10 cellular contexts compared by ENCODE assay signal in the genomic region with DNA sequence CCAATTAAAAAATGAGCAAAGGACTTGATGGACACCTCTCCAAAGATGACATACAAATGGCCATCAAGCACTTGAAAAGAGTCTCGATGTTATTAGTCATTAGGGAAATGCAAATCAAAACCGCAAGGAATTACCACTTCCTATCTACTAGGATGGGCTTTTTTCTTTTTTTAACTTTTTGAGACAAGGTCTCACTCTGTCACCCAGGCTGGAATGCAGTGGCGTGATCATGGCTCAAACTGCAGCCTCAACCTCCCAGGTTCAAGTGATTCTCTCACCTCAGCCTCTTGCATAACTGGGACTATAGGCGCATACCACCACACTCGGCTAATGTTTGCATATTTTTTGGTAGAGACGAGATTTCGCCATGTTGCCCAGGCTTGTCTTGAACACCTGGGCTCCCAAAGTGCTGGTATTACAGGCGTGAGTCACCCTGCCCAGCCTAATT. TPM values are rescaled to one million over a fixed set of nuclear protein-coding genes. Genes with fewer than 3 reads are reported as not detected.
DNase-seq lines count a peak whose midpoint lies in the region; ATAC-seq and TF ChIP-seq lines count a peak whose summit lies in the region.
"Had no signal": no experiment of that assay in that cellular context is flagged by ENCODE, and none has a peak within 500 bp of the region (broad histone marks: within the 10 kb centered on the region; RNA-seq: fewer than 3 reads in every experiment).

No MANE protein-coding gene starts in this region.

- TF ChIP-seq CTCF in PC-9 (conservative IDR thresholded peaks at IDR 0.05) = no peak
- TF ChIP-seq CTCF in CD4-positive, alpha-beta T cell (IDR thresholded peaks at IDR 0.05) = no peak

- no peak overlapping the region for H3K27ac ChIP-seq in BLaER1
- peak overlapping the region; percentile 68 for H3K27ac ChIP-seq in PC-9
- no peak overlapping the region for H3K27ac ChIP-seq in CD4-positive, alpha-beta T cell (ENCODE audit: low read depth, low read length)

- peaks cover 22% of the 10 kb centered on the region for H3K4me1 ChIP-seq in BLaER1
- H3K4me1 ChIP-seq in PC-9 (replicated peaks; ENCODE audit: insufficient read depth) = peaks cover 32% of the 10 kb centered on the region

- H3K4me3 ChIP-seq in BLaER1 (no peak overlapping the region), PC-9 (no peak overlapping the region)

- no peaks in the 10 kb centered on the region for H3K27me3 ChIP-seq in BLaER1
- H3K27me3 ChIP-seq in PC-9 (ENCODE audit: insufficient read depth, low read depth) = no peaks in the 10 kb centered on the region
- H3K27me3 ChIP-seq in CD4-positive, alpha-beta T cell (ENCODE audit: control insufficient read depth, insufficient read depth, low read length) = no peaks in the 10 kb centered on the region

- H4K20me1 ChIP-seq in BLaER1 = no peaks in the 10 kb centered on the region
- H4K20me1 ChIP-seq in PC-9 (ENCODE audit: insufficient read depth) = no peaks in the 10 kb centered on the region

- no peak overlapping the region for H3K4me3 Mint-ChIP-seq in CD4-positive, alpha-beta T cell
- H3K4me3 Mint-ChIP-seq: activated CD4-positive, alpha-beta T cell treated with anti-CD3 and anti-CD28 coated beads for 36 hours had no signal

- no peaks in the 10 kb centered on the region for H3K9me3 ChIP-seq in BLaER1
- no peaks in the 10 kb centered on the region for H3K9me3 ChIP-seq in PC-9 (ENCODE audit: insufficient read depth, low read depth)
- no peaks in the 10 kb centered on the region for H3K9me3 ChIP-seq in CD4-positive, alpha-beta T cell (ENCODE audit: control insufficient read depth, low read length)

- H3K27ac Mint-ChIP-seq in CD4-positive, alpha-beta T cell = no peak overlapping the region
- H3K27ac Mint-ChIP-seq: activated CD4-positive, alpha-beta T cell treated with anti-CD3 and anti-CD28 coated beads for 36 hours had no signal

- H3K4me2 ChIP-seq in BLaER1 (peak overlapping the region; percentile 86), PC-9 (no peak overlapping the region)

- POLR2A ChIA-PET in PC-9 (lab: Charles Lee; ENCODE audit: unreplicated experiment) = no interaction called here
- POLR2A ChIA-PET in CD4-positive, alpha-beta T cell (lab: Charles Lee) = no interaction called here

- ATAC-seq in GM19324 (IDR thresholded peaks at IDR 0.05; ENCODE audit: low FRiP score, unreplicated experiment) = peak; percentile 71
- ATAC-seq in HG03097 (IDR thresholded peaks at IDR 0.05; ENCODE audit: low FRiP score, unreplicated experiment) = peak; percentile 50
- no peak for ATAC-seq in CD4-positive, alpha-beta T cell (ENCODE audit: poor library complexity)
- ATAC-seq in HG03457 (IDR thresholded peaks at IDR 0.05; ENCODE audit: unreplicated experiment) = no peak
- ATAC-seq: activated CD4-positive, alpha-beta T cell treated with anti-CD3 and anti-CD28 coated beads for 36 hours had no signal

- DNase-seq in PC-9 (peak; percentile 41 to 84), NCI-H446 treated with DMSO at 0.1 percent for 48 hours (lab: John Stamatoyannopoulos, UW) (no peak), activated gamma-delta T cell treated with Interleukin-2 at 50 U/mL for 16 hours (no peak)
- no peak for DNase-seq in CD4-positive, alpha-beta T cell
- DNase-seq: activated CD4-positive, alpha-beta T cell treated with anti-CD3 and anti-CD28 coated beads for 36 hours had no signal

- BruUV-seq in PC-9 (replicated peaks; lab: Mats Ljungman, UMichigan) = no TSS peak

- peaks cover 36% of the 10 kb centered on the region for H3F3A ChIP-seq in PC-9 (ENCODE audit: insufficient read depth, low read depth)

- H3K4me1 Mint-ChIP-seq in CD4-positive, alpha-beta T cell (ENCODE audit: low read depth) = no peaks in the 10 kb centered on the region
- H3K4me1 Mint-ChIP-seq: activated CD4-positive, alpha-beta T cell treated with anti-CD3 and anti-CD28 coated beads for 36 hours had no signal

- intact Hi-C loops in PC-9 (cut with micrococcal nuclease; ENCODE audit: unreplicated experiment) = no loop called here
- intact Hi-C loops in CD4-positive, alpha-beta T cell (cut with DNase I, micrococcal nuclease) = no loop called here

- CTCF ChIA-PET in PC-9 (lab: Charles Lee) = interaction anchor here (0.6 kb wide), 1 partner anchor 482 kb away, joined by 6 read pairs; no protein-coding TSS in a partner anchor
- CTCF ChIA-PET in CD4-positive, alpha-beta T cell (lab: Charles Lee) = no interaction called here

- H3K36me3 Mint-ChIP-seq in CD4-positive, alpha-beta T cell (ENCODE audit: low read depth) = no peaks in the 10 kb centered on the region

- H3K27me3 Mint-ChIP-seq in CD4-positive, alpha-beta T cell = peaks cover 21% of the 10 kb centered on the region

- H3K9ac ChIP-seq in BLaER1 = no peak overlapping the region

- H3K79me2 ChIP-seq in PC-9 (ENCODE audit: low read depth) = no peaks in the 10 kb centered on the region

- no peak overlapping the region for H2AFZ ChIP-seq in PC-9

- H3K9me2 ChIP-seq in PC-9 (ENCODE audit: insufficient read depth) = no peaks in the 10 kb centered on the region

- H3K36me3 ChIP-seq in BLaER1 (no peaks in the 10 kb centered on the region), PC-9 (ENCODE audit: low read depth) (no peaks in the 10 kb centered on the region)

- H3K9me3 Mint-ChIP-seq in CD4-positive, alpha-beta T cell = no peaks in the 10 kb centered on the region

RNA-seq across cellular contexts. Expression of a gene that starts 13.6 kb away (rescaled TPM):
- total RNA-seq in PC-9 (2021) = 1.6 and 2.9 TPM in 2 replicates
- not detected for total RNA-seq in CD4-positive, alpha-beta T cell
- total RNA-seq: activated CD4-positive, alpha-beta T cell treated with anti-CD3 and anti-CD28 coated beads for 36 hours; liver had no signal

RNA-seq across cellular contexts. Expression of a gene that starts 17.5 kb away (rescaled TPM):
- 73.8 and 130 TPM in 2 replicates for total RNA-seq in PC-9 (2021)
- total RNA-seq in CD4-positive, alpha-beta T cell = 10 to 100 TPM; 48.5 to 54.9 TPM

RNA-seq across cellular contexts. Expression of a gene that starts 25.4 kb away (rescaled TPM):
- total RNA-seq in PC-9 (2021) = 23.3 and 24.7 TPM in 2 replicates
- 10 to 100 TPM; 15.3 to 19.6 TPM for total RNA-seq in CD4-positive, alpha-beta T cell

Comparison
In these comparisons a context has a peak if more than half of its experiments do, and no peak if none do; other contexts are left out.
1. ATAC-seq: peak in GM19324 (single experiment) and HG03097 (single experiment); none in CD4-positive, alpha-beta T cell (single experiment) and HG03457 (single experiment).
2. DNase-seq: peak in PC-9 (2 of 2); none in NCI-H446 treated with DMSO at 0.1 percent for 48 hours (single experiment), CD4-positive, alpha-beta T cell (0 of 10) and activated gamma-delta T cell treated with Interleukin-2 at 50 U/mL for 16 hours (single experiment).